In genomic region chr15:82846621-82847020, GRCh38 we compare ENCODE assay signal across 22 cellular contexts. TPM values are rescaled to one million over a fixed set of nuclear protein-coding genes. Genes with fewer than 3 reads are reported as not detected.
"Had no signal": no experiment of that assay in that cellular context is flagged by ENCODE, and none has a peak within 500 bp of the region (broad histone marks: within the 10 kb centered on the region; RNA-seq: fewer than 3 reads in every experiment).

No MANE protein-coding gene starts in this region.

- H3K9me3 ChIP-seq: gastrocnemius medialis, heart right ventricle, left lung, lower lobe of right lung, psoas muscle, right lobe of liver, suprapubic skin, upper lobe of right lung had no signal

- H3K27ac ChIP-seq: epithelial cell of prostate, esophagus muscularis mucosa, heart right ventricle, left lung, lower lobe of right lung, psoas muscle, right lobe of liver, tibial artery, upper lobe of right lung had no signal

- H3K27me3 Mint-ChIP-seq: memory B cell had no signal

- ATAC-seq: gastrocnemius medialis; heart right ventricle; left lung; lower lobe of right lung; naive thymus-derived CD4-positive, alpha-beta T cell; psoas muscle; right lobe of liver; stimulated activated naive CD8-positive, alpha-beta T cell treated with anti-CD3 and anti-CD28 coated beads, Interleukin-15, Interleukin-2, amounts not matched to agents 100 U/mL and 50 U/mL, for 24 hours; upper lobe of right lung had no signal

- H3K27me3 ChIP-seq: esophagus muscularis mucosa, gastrocnemius medialis, heart right ventricle, left lung, right lobe of liver, suprapubic skin, tibial artery, upper lobe of right lung had no signal

- H3K9me3 Mint-ChIP-seq: memory B cell had no signal

- H3K36me3 Mint-ChIP-seq: memory B cell had no signal

- H3K4me3 ChIP-seq: esophagus muscularis mucosa, gastrocnemius medialis, heart right ventricle, left lung, lower lobe of right lung, psoas muscle, right lobe of liver, suprapubic skin, tibial artery, upper lobe of right lung had no signal

- DNase-seq: effector memory CD4-positive, alpha-beta T cell; gastrocnemius medialis; heart right ventricle; hypothalamus; left lung; lower lobe of right lung; naive thymus-derived CD4-positive, alpha-beta T cell; nephron progenitor cell; psoas muscle; retina; right lobe of liver; stimulated activated CD4-positive, alpha-beta T cell treated with anti-CD3 and anti-CD28 coated beads, Interleukin-2, amount 100 ng/mL, for 24 hours; stimulated activated CD4-positive, alpha-beta T cell treated with anti-CD3 and anti-CD28 coated beads, Interleukin-4, amount 100 ng/mL, for 4 hours; stimulated activated naive CD8-positive, alpha-beta T cell treated with anti-CD3 and anti-CD28 coated beads, Interleukin-15, Interleukin-2, amounts not matched to agents 100 U/mL and 50 U/mL, for 24 hours; tibial artery; upper lobe of right lung had no signal

- H3K36me3 ChIP-seq: left lung, suprapubic skin, upper lobe of right lung had no signal

- H3K27ac Mint-ChIP-seq: naive thymus-derived CD4-positive, alpha-beta T cell had no signal

- H3K4me3 Mint-ChIP-seq: memory B cell; naive thymus-derived CD4-positive, alpha-beta T cell; nephron progenitor cell had no signal

RNA-seq across cellular contexts. Expression of gene FSD2, which starts 40.8 kb away (rescaled TPM):
- total RNA-seq: esophagus muscularis mucosa; fibroblast of villous mesenchyme; naive thymus-derived CD4-positive, alpha-beta T cell; omental fat pad; right lobe of liver; upper lobe of right lung had no signal
- polyA plus RNA-seq: naive thymus-derived CD4-positive, alpha-beta T cell had no signal
